ENCODE assay signal across 11 cellular contexts in the genomic region with DNA sequence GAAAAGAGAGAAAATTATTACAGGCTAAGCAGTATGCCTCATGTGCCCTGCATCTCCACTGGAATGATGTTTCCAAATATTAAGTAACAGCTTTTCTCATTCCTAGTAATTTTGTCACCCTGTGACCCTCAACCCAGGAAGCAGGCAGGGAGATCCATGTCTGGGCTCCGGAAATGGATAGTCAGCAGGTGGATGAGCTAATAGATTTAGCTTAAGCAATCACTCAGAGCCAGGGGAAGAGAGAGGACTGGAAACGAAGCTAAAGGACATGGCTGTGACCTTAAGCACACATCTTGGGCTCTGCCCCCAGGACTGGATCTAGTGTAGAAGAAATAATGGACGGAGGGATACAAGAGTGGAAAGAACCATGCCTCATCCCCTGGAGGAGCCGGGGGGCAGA.
"Had no signal": no experiment of that assay in that cellular context is flagged by ENCODE, and none has a peak within 500 bp of the region (broad histone marks: within the 10 kb centered on the region; RNA-seq: fewer than 3 reads in every experiment).

No MANE protein-coding gene starts in this region.

- H3K4me1 ChIP-seq: colonic mucosa had no signal

- H3K27ac Mint-ChIP-seq: activated B cell treated with CpG ODN at 0.5 μM for 24 hours; activated CD4-positive, alpha-beta T cell treated with anti-CD3 and anti-CD28 coated beads, Interleukin-2, amount 10 ng/mL, durations not matched to agents 24 days and 14 days; activated naive CD4-positive, alpha-beta T cell treated with anti-CD3 and anti-CD28 coated beads for 36 hours; natural killer cell treated with Interleukin-12 subunit alpha and Interleukin-12 subunit beta and Interleukin-15 and Interleukin-18, amount 100 ng/mL, for 72 hours; T-helper 1 cell treated with Interleukin-12 subunit alpha and Interleukin-12 subunit beta and Interleukin-4 antibody, amounts not matched to agents 30 μg/mL and 1 μg/mL, for 36 hours; type B pancreatic cell had no signal

- DNase-seq: activated B cell treated with CpG ODN at 0.5 μM for 24 hours; activated CD4-positive, alpha-beta T cell treated with anti-CD3 and anti-CD28 coated beads, Interleukin-2, amount 10 ng/mL, durations not matched to agents 24 days and 14 days; activated CD8-positive, alpha-beta memory T cell treated with anti-CD3 and anti-CD28 coated beads for 24 hours; activated naive CD4-positive, alpha-beta T cell treated with anti-CD3 and anti-CD28 coated beads for 36 hours; colonic mucosa; effector CD8-positive, alpha-beta T cell; stimulated activated CD4-positive, alpha-beta T cell treated with anti-CD3 and anti-CD28 coated beads, Interleukin-2, amount 100 ng/mL, for 48 hours; stimulated activated naive CD4-positive, alpha-beta T cell treated with Interleukin-2 at 50 U/mL for 16 hours had no signal

- H3K27me3 Mint-ChIP-seq: activated B cell treated with CpG ODN at 0.5 μM for 24 hours; activated CD4-positive, alpha-beta T cell treated with anti-CD3 and anti-CD28 coated beads, Interleukin-2, amount 10 ng/mL, durations not matched to agents 24 days and 14 days; type B pancreatic cell had no signal

- H3K27me3 ChIP-seq: colonic mucosa had no signal

- H3K27ac ChIP-seq: colonic mucosa had no signal

- H3K9me3 ChIP-seq: colonic mucosa had no signal

- H3K4me3 ChIP-seq: colonic mucosa had no signal

- H3K9me3 Mint-ChIP-seq: activated CD4-positive, alpha-beta T cell treated with anti-CD3 and anti-CD28 coated beads, Interleukin-2, amount 10 ng/mL, durations not matched to agents 24 days and 14 days had no signal

- H3K4me3 Mint-ChIP-seq: activated B cell treated with CpG ODN at 0.5 μM for 24 hours; activated CD4-positive, alpha-beta T cell treated with anti-CD3 and anti-CD28 coated beads, Interleukin-2, amount 10 ng/mL, durations not matched to agents 24 days and 14 days; activated naive CD4-positive, alpha-beta T cell treated with anti-CD3 and anti-CD28 coated beads for 36 hours; natural killer cell treated with Interleukin-12 subunit alpha and Interleukin-12 subunit beta and Interleukin-15 and Interleukin-18, amount 100 ng/mL, for 72 hours; T-helper 1 cell treated with Interleukin-12 subunit alpha and Interleukin-12 subunit beta and Interleukin-4 antibody, amounts not matched to agents 30 μg/mL and 1 μg/mL, for 36 hours; type B pancreatic cell had no signal

- H3K36me3 ChIP-seq: colonic mucosa had no signal
